Comparison of ENCODE assay signal across 19 cellular contexts in genomic region chr2:46148369-46148736, GRCh38.
"Had no signal": no experiment of that assay in that cellular context is flagged by ENCODE, and none has a peak within 500 bp of the region (broad histone marks: within the 10 kb centered on the region; RNA-seq: fewer than 3 reads in every experiment).

No MANE protein-coding gene starts in this region.

- H3K27ac Mint-ChIP-seq: nephron, type B pancreatic cell had no signal

- H3K9me3 Mint-ChIP-seq: naive B cell, nephron, type B pancreatic cell had no signal

- H3K4me3 ChIP-seq: dorsolateral prefrontal cortex, heart left ventricle, lung, pancreas, skin epidermis had no signal

- DNase-seq: cortex of kidney; dorsolateral prefrontal cortex; effector CD8-positive, alpha-beta T cell; heart left ventricle; hippocampal formation; left colon; left ventricle myocardium superior; mesenchymal stem cell; naive B cell; occipital lobe; pancreas; stimulated activated CD4-positive, alpha-beta T cell treated with anti-CD3 and anti-CD28 coated beads, Interleukin-2, amount 100 ng/mL, for 48 hours; stimulated activated naive CD4-positive, alpha-beta T cell treated with Interleukin-2 at 50 U/mL for 16 hours had no signal

- H3K4me1 ChIP-seq: pancreas had no signal

- ATAC-seq: heart left ventricle, left colon, left ventricle myocardium superior, pancreas, sciatic nerve had no signal

- H3K4me3 Mint-ChIP-seq: nephron, type B pancreatic cell had no signal

- H3K27me3 Mint-ChIP-seq: naive B cell, type B pancreatic cell had no signal

- H3K36me3 ChIP-seq: pancreas had no signal

- H3K9me3 ChIP-seq: heart left ventricle, pancreas had no signal

- H3K27ac ChIP-seq: dorsolateral prefrontal cortex, heart left ventricle, pancreas, skin epidermis had no signal

- H3K27me3 ChIP-seq: dorsolateral prefrontal cortex, heart left ventricle, pancreas had no signal

- FAIRE-seq: frontal cortex, pancreas had no signal
